ENCODE assay signal across 8 cellular contexts in genomic region chr9:136327313-136327971, GRCh38. TPM values are rescaled to one million over a fixed set of nuclear protein-coding genes. Genes with fewer than 3 reads are reported as not detected.
DNase-seq lines count a peak whose midpoint lies in the region; ATAC-seq, FAIRE-seq and TF ChIP-seq lines count a peak whose summit lies in the region.

Gene GPSM1, plus strand, starts transcription at chr9:136327539. Its CDS starts 157 bp downstream, at chr9:136327696.

- CTCF ChIA-PET in HEK293 (lab: Yijun Ruan, JAX), result interaction anchor here (0.6 kb wide), 1 partner anchor 361 kb away, joined by 3 read pairs; no protein-coding TSS in a partner anchor
- CTCF ChIA-PET in HepG2 (lab: Yijun Ruan, JAX; ENCODE audit: low intra/inter-chr PET ratio, low total read pairs), result no interaction called here

- ATAC-seq in HepG2 (peak; percentile 6; the same call in 1 of the 3 replicates), GM18873 (IDR thresholded peaks at IDR 0.05; ENCODE audit: low FRiP score, unreplicated experiment) (no peak)

- no peaks in the 10 kb centered on the region for H4K20me1 ChIP-seq in HepG2 (ENCODE audit: insufficient read depth, low read length)

- H3K4me2 ChIP-seq in HepG2 (ENCODE audit: low read depth, low read length), result peak within 1 kb of the TSS; percentile 50

- no peaks in the 10 kb centered on the region for H3K9me3 ChIP-seq in HEK293 (ENCODE audit: control insufficient read depth, insufficient read depth, low read depth, low read length)
- no peaks in the 10 kb centered on the region for H3K9me3 ChIP-seq in HepG2 (ENCODE audit: low read length)

- in situ Hi-C loops in HepG2 (cut with HindIII; ENCODE audit: extremely low pct_ligation_motif_present, low pct_unique_long_range_greater_than_20kb), result loop anchor here (25.0 kb wide), 1 partner anchor 310 kb away; no protein-coding TSS in a partner anchor

- DNase-seq in A172 (ENCODE audit: low spot score) (no peak), dermis microvascular lymphatic vessel endothelial cell (ENCODE audit: low read depth in 2 of 2) (peak; percentile 11 to 77), HepG2 (ENCODE audit: low spot score) (no peak), NCI-H524 treated with DMSO at 0.1 percent for 48 hours (lab: John Stamatoyannopoulos, UW) (no peak)
- peak; percentile 20 for DNase-seq in activated CD4-positive, alpha-beta T cell treated with anti-CD3 and anti-CD28 coated beads for 1 hour
- DNase-seq in stimulated activated CD4-positive, alpha-beta T cell treated with anti-CD3 and anti-CD28 coated beads, Interleukin-4, amount 100 ng/mL, for 4 hours, result peak; percentile 60

- peaks cover 25 to 89% of the 10 kb centered on the region in 2 experiments for H3K27me3 ChIP-seq in HepG2 (ENCODE audit: control insufficient read depth in 1 of 2, insufficient read depth in 2 of 2, low read length in 2 of 2)

- no peak for TF ChIP-seq POLR2A in HepG2 (IDR thresholded peaks at IDR 0.05; ENCODE audit: insufficient read depth in 1 of 2, low read depth in 2 of 2, low read length in 2 of 2)

- peaks cover 8% of the 10 kb centered on the region for H3K4me1 ChIP-seq in HEK293 (ENCODE audit: control insufficient read depth, insufficient read depth, low read length)
- peaks cover 45% of the 10 kb centered on the region for H3K4me1 ChIP-seq in HepG2 (ENCODE audit: insufficient read depth, low read length)

- no peaks in the 10 kb centered on the region for H3K79me2 ChIP-seq in HepG2 (ENCODE audit: insufficient read depth, low read length)

- intact Hi-C loops in HepG2 (cut with micrococcal nuclease; ENCODE audit: unreplicated experiment), result no loop called here

- POLR2A ChIA-PET in HEK293 (lab: Yijun Ruan, JAX), result interaction anchor here (1.7 to 2.0 kb wide), 2 partner anchors 19 to 35 kb away, joined by 6 to 8 read pairs; no protein-coding TSS in a partner anchor
- POLR2A ChIA-PET in HepG2 (lab: Yijun Ruan, JAX), result no interaction called here

- H3K36me3 ChIP-seq in HEK293 (ENCODE audit: control insufficient read depth in 2 of 2, insufficient read depth in 1 of 2, low read length in 2 of 2), result peaks cover 0 to 8% of the 10 kb centered on the region in 2 experiments; a peak in 1 of 3 replicates
- no peaks in the 10 kb centered on the region for H3K36me3 ChIP-seq in HepG2 (replicated peaks in 1 of 2; ENCODE audit: control insufficient read depth in 1 of 2, insufficient read depth in 2 of 2, low read length in 2 of 2)

- H2AFZ ChIP-seq in HepG2 (ENCODE audit: low read length), result no peak within 1 kb of the TSS

- FAIRE-seq in HepG2 (lab: Jason Lieb, UNC), result no peak

- no peak within 1 kb of the TSS for H3K9ac ChIP-seq in HepG2 (ENCODE audit: insufficient read depth, low read depth, low read length)

- no CpG with 5 or more reads among the region's 88 CpGs for WGBS in HepG2 (ENCODE audit: low lambda C conversion rate)

- no peak for TF ChIP-seq RAD21 in HepG2 (CRISPR knock-in tag; IDR thresholded peaks at IDR 0.05)

- BruUV-seq in HepG2 (replicated peaks; lab: Mats Ljungman, UMichigan), result no TSS peak

- TF ChIP-seq CTCF in HEK293 (tag by site-specific recombination; IDR thresholded peaks at IDR 0.05) (no peak), HepG2 (CRISPR knock-in tag; IDR thresholded peaks at IDR 0.05) (no peak)

- peak within 1 kb of the TSS; percentile 58 for H3K4me3 ChIP-seq in HEK293 (ENCODE audit: low read depth, low read length)
- H3K4me3 ChIP-seq in HepG2 (replicated peaks in 1 of 3; ENCODE audit: insufficient read depth in 1 of 3, low read depth in 2 of 3, low read length in 3 of 3), result peak within 1 kb of the TSS in 2 of 3 experiments; percentile 15 to 63; a peak in 3 of 6 replicates

- TF ChIP-seq EP300 in HepG2 (IDR thresholded peaks at IDR 0.05; ENCODE audit: low read depth in 2 of 2, low read length in 2 of 2), result no peak
- TF ChIP-seq EP300 in HepG2 (CRISPR knock-in tag; IDR thresholded peaks at IDR 0.05; ENCODE audit: borderline replicate concordance), result no peak

- H3K27ac ChIP-seq in HEK293 (ENCODE audit: extremely low read depth, low read depth, low read length) (peak within 1 kb of the TSS; percentile 66), HepG2 (ENCODE audit: extremely low read length, insufficient read depth, low read length) (no peak within 1 kb of the TSS)

TF ChIP-seq in HEK293, 187 proteins besides CTCF, POLR2A, EP300 and RAD21:
- TF ChIP-seq ZFHX2 (tag by site-specific recombination; conservative IDR thresholded peaks at IDR 0.05) (0 out of 2 replicates have a peak, but pooled peaks have one; percentile 27), ZNF133 (tag by site-specific recombination; IDR thresholded peaks at IDR 0.05) (no peak), EGR2 (tag by site-specific recombination; IDR thresholded peaks at IDR 0.05; ENCODE audit: low read depth) (0 out of 2 replicates have a peak, but pooled peaks have one; percentile 12), ZBTB26 (tag by site-specific recombination; optimal IDR thresholded peaks at IDR 0.05) (peak; percentile 36), MEIS1 (CRISPR knock-in tag; IDR thresholded peaks at IDR 0.05; ENCODE audit: borderline replicate concordance) (0 out of 2 replicates have a peak, but pooled peaks have one; percentile 11)

TF ChIP-seq in HepG2, 621 proteins besides CTCF, POLR2A, EP300 and RAD21 (continues in another document):
- TF ChIP-seq GLMP (CRISPR knock-in tag; IDR thresholded peaks at IDR 0.05; ENCODE audit: borderline replicate concordance) (no peak), GABPB1 (CRISPR knock-in tag; IDR thresholded peaks at IDR 0.05) (peak; percentile 27; the same call in 1 of the 2 replicates), NFIB (CRISPR knock-in tag; IDR thresholded peaks at IDR 0.05; ENCODE audit: borderline replicate concordance) (no peak), ZFY (CRISPR knock-in tag; IDR thresholded peaks at IDR 0.05) (no peak; the same call in 1 of the 2 replicates), ZMYM2 (CRISPR knock-in tag; IDR thresholded peaks at IDR 0.05) (no peak), SIX4 (CRISPR knock-in tag; IDR thresholded peaks at IDR 0.05) (no peak), THAP8 (CRISPR knock-in tag; IDR thresholded peaks at IDR 0.05; ENCODE audit: borderline replicate concordance) (no peak), JUND (CRISPR knock-in tag; IDR thresholded peaks at IDR 0.05) (no peak), KDM5B (CRISPR knock-in tag; IDR thresholded peaks at IDR 0.05; ENCODE audit: borderline replicate concordance) (no peak), KLF11 (CRISPR knock-in tag; IDR thresholded peaks at IDR 0.05) (no peak)

RNA-seq across cellular contexts. Expression of gene GPSM1, which starts in this region (rescaled TPM):
- total RNA-seq in A172 (2014; rRNA removed; shearing (Covaris generic)), result 92.9 and 101 TPM in 2 replicates
- total RNA-seq in dermis microvascular lymphatic vessel endothelial cell (16.2 and 28.2 TPM in 2 replicates), HepG2 (2016; rRNA removed; fragmentation: Illumina TruSeq; extraction: Trizol) (0.59 and 1.0 TPM in 2 replicates)
- total RNA-seq in HepG2 (2016; cell fraction: cytosol; rRNA removed; fragmentation: Illumina TruSeq; extraction: Trizol; ENCODE audit: low read depth), result 0.26 and 0.30 TPM in 2 replicates
- 0.55 and 1.1 TPM in 2 replicates for total RNA-seq in HepG2 (2016; cell fraction: insoluble cytoplasmic fraction; rRNA removed; fragmentation: Illumina TruSeq; extraction: Trizol)
- 0.53 and 0.72 TPM in 2 replicates for total RNA-seq in HepG2 (2016; cell fraction: membrane; rRNA removed; fragmentation: Illumina TruSeq; extraction: Trizol)
- total RNA-seq in HepG2 (2016; cell fraction: nucleus; rRNA removed; fragmentation: Illumina TruSeq; extraction: Trizol), result 0.72 and 0.81 TPM in 2 replicates
- polyA plus RNA-seq in HepG2 (2011; rRNA removed), result 2.4 and 3.4 TPM in 2 replicates
- 1.6 and 2.7 TPM in 2 replicates for polyA plus RNA-seq in HepG2 (2011; cell fraction: cytosol; rRNA removed)
- polyA plus RNA-seq in HepG2 (2011; cell fraction: nucleus; rRNA removed), result 11.3 and 15.0 TPM in 2 replicates
- 1.2 and 1.6 TPM in 2 replicates for polyA plus RNA-seq in HepG2 (2012)
- 0.28 and 0.43 TPM in 2 replicates for polyA plus RNA-seq in HepG2 (2016; cell fraction: cytosol; fragmentation: Illumina TruSeq; extraction: Trizol; ENCODE audit: low read depth)
- 0.72 and 1.2 TPM in 2 replicates for polyA plus RNA-seq in HepG2 (2016; cell fraction: insoluble cytoplasmic fraction; fragmentation: Illumina TruSeq; extraction: Trizol; ENCODE audit: low read depth)
- 0.61 and 1.2 TPM in 2 replicates for polyA plus RNA-seq in HepG2 (2016; cell fraction: membrane; fragmentation: Illumina TruSeq; extraction: Trizol; ENCODE audit: low read depth)
- 3.5 and 3.8 TPM in 2 replicates for polyA plus RNA-seq in HepG2 (2016; cell fraction: nucleus; fragmentation: Illumina TruSeq; extraction: Trizol; ENCODE audit: insufficient read depth, low read depth)
- 2.9 and 5.8 TPM in 2 replicates for polyA minus RNA-seq in HepG2 (2011; rRNA and poly(A)+ RNA removed; ENCODE audit: low replicate concordance)
- 1.4 and 1.6 TPM in 2 replicates for polyA minus RNA-seq in HepG2 (2011; cell fraction: cytosol; rRNA and poly(A)+ RNA removed)
- 1.7 TPM in 2 replicates for polyA minus RNA-seq in HepG2 (2011; cell fraction: nucleus; rRNA and poly(A)+ RNA removed)

Comparison
In these comparisons a context has a peak if more than half of its experiments do, and no peak if none do; other contexts are left out.
1. DNase-seq: peak in activated CD4-positive, alpha-beta T cell treated with anti-CD3 and anti-CD28 coated beads for 1 hour (single experiment), dermis microvascular lymphatic vessel endothelial cell (2 of 2) and stimulated activated CD4-positive, alpha-beta T cell treated with anti-CD3 and anti-CD28 coated beads, Interleukin-4, amount 100 ng/mL, for 4 hours (2 of 2); none in A172 (single experiment), HepG2 (single experiment) and NCI-H524 treated with DMSO at 0.1 percent for 48 hours (single experiment).